In the genomic region with DNA sequence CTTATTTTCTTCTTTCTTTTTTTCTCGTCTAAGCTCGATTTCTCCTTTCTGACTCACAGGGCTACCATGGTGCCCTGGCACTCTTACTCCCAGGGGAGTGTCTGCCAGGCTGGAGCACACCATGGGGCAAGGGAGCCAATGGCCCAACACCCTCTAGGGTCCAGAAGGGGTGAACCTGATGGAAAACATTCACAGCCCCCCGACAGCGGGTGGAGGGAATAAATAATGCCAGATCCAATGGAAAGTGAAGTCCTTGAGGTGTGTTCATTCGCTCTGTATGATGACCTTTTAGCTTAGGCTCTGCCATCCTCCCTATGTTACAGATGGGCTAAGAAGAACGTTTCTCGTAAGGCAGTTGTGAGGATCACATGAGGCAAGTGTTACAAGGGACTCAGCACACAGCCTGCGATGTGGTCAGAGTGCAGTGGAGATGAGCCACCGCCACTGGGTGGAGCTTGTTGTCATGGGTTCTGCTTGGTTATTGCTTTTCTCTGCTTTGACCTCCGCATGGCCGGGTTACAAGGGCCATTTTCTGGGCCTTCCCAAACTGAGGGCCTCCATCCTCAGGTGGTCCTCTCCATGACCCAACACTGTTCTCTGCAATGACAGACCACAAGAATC, we compare ENCODE assay signal across 10 cellular contexts. TPM values are rescaled to one million over a fixed set of nuclear protein-coding genes. Genes with fewer than 3 reads are reported as not detected.
DNase-seq lines count a peak whose midpoint lies in the region; ATAC-seq, FAIRE-seq and TF ChIP-seq lines count a peak whose summit lies in the region.
"Had no signal": no experiment of that assay in that cellular context is flagged by ENCODE, and none has a peak within 500 bp of the region (broad histone marks: within the 10 kb centered on the region; RNA-seq: fewer than 3 reads in every experiment).

No MANE protein-coding gene starts in this region.

- no peak overlapping the region for H3K27ac Mint-ChIP-seq in Caco-2 (ENCODE audit: unreplicated experiment)
- H3K27ac Mint-ChIP-seq in T-helper 2 cell treated with Interferon-gamma antibody and Interleukin-4, amounts not matched to agents 5 μg/mL and 100 μg/mL, for 36 hours: no peak overlapping the region
- H3K27ac Mint-ChIP-seq: brain had no signal

- no peaks in the 10 kb centered on the region for H3K27me3 Mint-ChIP-seq in Caco-2 (ENCODE audit: insufficient read depth, unreplicated experiment)
- no peaks in the 10 kb centered on the region for H3K27me3 Mint-ChIP-seq in T-helper 2 cell treated with Interferon-gamma antibody and Interleukin-4, amounts not matched to agents 5 μg/mL and 100 μg/mL, for 36 hours (ENCODE audit: low read depth)
- H3K27me3 Mint-ChIP-seq: brain had no signal

- DNase-seq in Caco-2: peak; percentile 33 to 51
- DNase-seq in GM19239 (ENCODE audit: insufficient read length, low spot score): no peak
- DNase-seq in T-helper 2 cell treated with Interferon-gamma antibody and Interleukin-4, amounts not matched to agents 5 μg/mL and 100 μg/mL, for 36 hours (ENCODE audit: low spot score): peak; percentile 42
- DNase-seq in left cardiac atrium: peak; percentile 53
- peak; percentile 73 to 83 for DNase-seq in aorta
- no peak for DNase-seq in NCI-H187 (lab: John Stamatoyannopoulos, UW)
- DNase-seq in foreskin keratinocyte: no peak

- peak; percentile 84 for FAIRE-seq in GM19239 (lab: Jason Lieb, UNC)

- H3K27ac ChIP-seq in aorta (ENCODE audit: low read depth in 1 of 2, low read length in 2 of 2) (no peak overlapping the region), foreskin keratinocyte (no peak overlapping the region)

- no peaks in the 10 kb centered on the region for H3K36me3 Mint-ChIP-seq in Caco-2 (ENCODE audit: insufficient read depth, unreplicated experiment)
- H3K36me3 Mint-ChIP-seq in T-helper 2 cell treated with Interferon-gamma antibody and Interleukin-4, amounts not matched to agents 5 μg/mL and 100 μg/mL, for 36 hours (ENCODE audit: low read depth): peaks cover 8% of the 10 kb centered on the region
- H3K36me3 Mint-ChIP-seq: brain had no signal

- no peaks in the 10 kb centered on the region for H3K36me3 ChIP-seq in Caco-2 (ENCODE audit: control insufficient read depth, insufficient read depth, low read length)
- H3K36me3 ChIP-seq in aorta (ENCODE audit: control insufficient read depth in 1 of 2, insufficient read depth in 2 of 2, low read length in 1 of 2): no peaks in the 10 kb centered on the region

- H3K9me3 ChIP-seq in Caco-2: no peaks in the 10 kb centered on the region
- no peaks in the 10 kb centered on the region for H3K9me3 ChIP-seq in aorta (ENCODE audit: control insufficient read depth, low read length)

- peak; percentile 39 for ATAC-seq in HG03097 (IDR thresholded peaks at IDR 0.05; ENCODE audit: low FRiP score, unreplicated experiment)
- ATAC-seq in left cardiac atrium: peak; percentile 55 to 64
- ATAC-seq in aorta (ENCODE audit: low FRiP score): no peak
- no peak for ATAC-seq in foreskin keratinocyte

- intact Hi-C loops in Caco-2 (cut with micrococcal nuclease; ENCODE audit: unreplicated experiment) (loop anchor here (2.0 kb wide), 1 partner anchor 58 kb away; no protein-coding TSS in a partner anchor), left cardiac atrium (cut with DNase I) (no loop called here), aorta (cut with DNase I) (no loop called here)

- CTCF ChIA-PET in Caco-2 (lab: Charles Lee): interaction anchor here (1.0 to 1.7 kb wide), 2 partner anchors 56 to 57 kb away, joined by 3 to 4 read pairs; no protein-coding TSS in a partner anchor

- H3K9me3 Mint-ChIP-seq in Caco-2 (ENCODE audit: unreplicated experiment): no peaks in the 10 kb centered on the region
- no peaks in the 10 kb centered on the region for H3K9me3 Mint-ChIP-seq in T-helper 2 cell treated with Interferon-gamma antibody and Interleukin-4, amounts not matched to agents 5 μg/mL and 100 μg/mL, for 36 hours
- H3K9me3 Mint-ChIP-seq: brain had no signal

- H3K4me3 ChIP-seq in Caco-2 (ENCODE audit: low read depth, low read length): no peak overlapping the region
- H3K4me3 ChIP-seq in aorta (ENCODE audit: low read length in 2 of 2): no peak overlapping the region

- H3K27me3 ChIP-seq in Caco-2 (replicated peaks; ENCODE audit: control insufficient read depth, insufficient read depth, low read length): no peaks in the 10 kb centered on the region
- H3K27me3 ChIP-seq in aorta (ENCODE audit: control insufficient read depth in 1 of 2, insufficient read depth in 2 of 2, low read length in 1 of 2): no peaks in the 10 kb centered on the region
- no peaks in the 10 kb centered on the region for H3K27me3 ChIP-seq in foreskin keratinocyte

- H3K4me3 Mint-ChIP-seq in Caco-2 (ENCODE audit: unreplicated experiment): no peak overlapping the region
- no peak overlapping the region for H3K4me3 Mint-ChIP-seq in T-helper 2 cell treated with Interferon-gamma antibody and Interleukin-4, amounts not matched to agents 5 μg/mL and 100 μg/mL, for 36 hours
- H3K4me3 Mint-ChIP-seq: brain had no signal

- no TSS peak for BruUV-seq in Caco-2 (replicated peaks; lab: Mats Ljungman, UMichigan)

- POLR2A ChIA-PET in Caco-2 (lab: Charles Lee): no interaction called here

- no peak for TF ChIP-seq CTCF in Caco-2 (IDR thresholded peaks at IDR 0.05; ENCODE audit: insufficient read depth in 1 of 2, low read depth in 1 of 2, low read length in 1 of 2, severe bottlenecking in 1 of 2, unreplicated experiment in 1 of 2)
- TF ChIP-seq CTCF in foreskin keratinocyte (conservative IDR thresholded peaks at IDR 0.05): no peak

- no peaks in the 10 kb centered on the region for H3K4me1 Mint-ChIP-seq in Caco-2 (ENCODE audit: low read depth, unreplicated experiment)
- peaks cover 22% of the 10 kb centered on the region for H3K4me1 Mint-ChIP-seq in T-helper 2 cell treated with Interferon-gamma antibody and Interleukin-4, amounts not matched to agents 5 μg/mL and 100 μg/mL, for 36 hours (ENCODE audit: low read depth)
- H3K4me1 Mint-ChIP-seq: brain had no signal

- H3K4me1 ChIP-seq in Caco-2: peaks cover 11% of the 10 kb centered on the region
- no peaks in the 10 kb centered on the region for H3K4me1 ChIP-seq in aorta (ENCODE audit: control insufficient read depth in 1 of 2, insufficient read depth in 2 of 2, low read length in 2 of 2)
- no peaks in the 10 kb centered on the region for H3K4me1 ChIP-seq in foreskin keratinocyte

- 79 to 81% methylated on average over 11 of the region's 11 CpGs for WGBS in aorta, 2 donors

RNA-seq across cellular contexts. Expression of a gene that starts 3.5 kb away (rescaled TPM):
- total RNA-seq in Caco-2 (2022) (not detected in 2 replicates), left cardiac atrium (1 to 10 TPM; 3.2 to 4.5 TPM), aorta (1 to 10 TPM; 3.3 to 4.0 TPM), foreskin keratinocyte (3.4 and 3.5 TPM in 2 replicates)
- polyA plus RNA-seq in aorta (1 to 10 TPM in 1 of 2 donors, under 1 TPM in 1; 0.28 to 1.3 TPM), foreskin keratinocyte (8.8 and 8.9 TPM in 2 replicates)
- total RNA-seq: pulmonary artery endothelial cell had no signal

RNA-seq across cellular contexts. Expression of a gene that starts 21.0 kb away (rescaled TPM):
- total RNA-seq in Caco-2 (2022) (not detected in 2 replicates), left cardiac atrium (under 1 TPM; 0.06 to 0.16 TPM), aorta (1 to 10 TPM in 1 of 2 donors, under 1 TPM in 1; 0.84 to 2.1 TPM), foreskin keratinocyte (not detected in 2 replicates)
- polyA plus RNA-seq in aorta (10 to 100 TPM in 1 of 2 donors, under 1 TPM in 1; 0.28 to 67.5 TPM), foreskin keratinocyte (not detected in 2 replicates)
- total RNA-seq: pulmonary artery endothelial cell had no signal

RNA-seq across cellular contexts. Expression of a gene that starts 28.0 kb away (rescaled TPM):
- total RNA-seq in Caco-2 (2022): not detected in 2 replicates
- total RNA-seq in left cardiac atrium: not detected
- total RNA-seq in aorta: not detected
- not detected for polyA plus RNA-seq in aorta
- total RNA-seq in foreskin keratinocyte: 2.3 and 4.5 TPM in 2 replicates
- 2.2 and 4.8 TPM in 2 replicates for polyA plus RNA-seq in foreskin keratinocyte
- total RNA-seq: pulmonary artery endothelial cell had no signal

RNA-seq across cellular contexts. Expression of a gene that starts 45.0 kb away (rescaled TPM):
- total RNA-seq in Caco-2 (2022) (0.18 TPM in 1 of 2 replicates, not detected in the other), left cardiac atrium (not detected), aorta (not detected), foreskin keratinocyte (not detected in 2 replicates)
- polyA plus RNA-seq in aorta (not detected), foreskin keratinocyte (not detected in 2 replicates)
- total RNA-seq: pulmonary artery endothelial cell had no signal

RNA-seq across cellular contexts. Expression of a gene that starts 59.8 kb away (rescaled TPM):
- not detected in 2 replicates for total RNA-seq in Caco-2 (2022)
- total RNA-seq in left cardiac atrium: not detected
- total RNA-seq in aorta: not detected
- not detected for polyA plus RNA-seq in aorta
- 0.41 and 0.74 TPM in 2 replicates for total RNA-seq in foreskin keratinocyte
- polyA plus RNA-seq in foreskin keratinocyte: 0.22 and 0.33 TPM in 2 replicates
- total RNA-seq: pulmonary artery endothelial cell had no signal

Comparison
In these comparisons a context has a peak if more than half of its experiments do, and no peak if none do; other contexts are left out.
1. DNase-seq: peak in Caco-2 (2 of 2), T-helper 2 cell treated with Interferon-gamma antibody and Interleukin-4, amounts not matched to agents 5 μg/mL and 100 μg/mL, for 36 hours (single experiment), left cardiac atrium (single experiment) and aorta (2 of 2); none in GM19239 (single experiment), NCI-H187 (0 of 2) and foreskin keratinocyte (0 of 2).
2. ATAC-seq: peak in HG03097 (single experiment) and left cardiac atrium (2 of 2); none in aorta (single experiment) and foreskin keratinocyte (single experiment).